In genomic region chr1:46302091-46303037, GRCh38 we compare ENCODE assay signal across 8 cellular contexts. TPM values are rescaled to one million over a fixed set of nuclear protein-coding genes. Genes with fewer than 3 reads are reported as not detected.
DNase-seq lines count a peak whose midpoint lies in the region; ATAC-seq and TF ChIP-seq lines count a peak whose summit lies in the region.

No MANE protein-coding gene starts in this region.

- peaks cover 35% of the 10 kb centered on the region for H3K36me3 Mint-ChIP-seq in activated CD4-positive, alpha-beta T cell treated with anti-CD3 and anti-CD28 coated beads, Interleukin-2, amount 10 ng/mL, durations not matched to agents 24 days and 14 days (ENCODE audit: low read depth)
- peaks cover 57% of the 10 kb centered on the region for H3K36me3 Mint-ChIP-seq in dendritic cell treated with granulocyte-macrophage colony-stimulating factor and Interleukin-4, amounts not matched to agents 40 ng/mL and 50 ng/mL, for 4 days (ENCODE audit: low read depth)

- peaks cover 92% of the 10 kb centered on the region for H3K79me2 ChIP-seq in Loucy (ENCODE audit: insufficient read depth, low read length)

- peaks cover 33% of the 10 kb centered on the region for H3K4me1 Mint-ChIP-seq in activated CD4-positive, alpha-beta T cell treated with anti-CD3 and anti-CD28 coated beads, Interleukin-2, amount 10 ng/mL, durations not matched to agents 24 days and 14 days
- peaks cover 44% of the 10 kb centered on the region for H3K4me1 Mint-ChIP-seq in dendritic cell treated with granulocyte-macrophage colony-stimulating factor and Interleukin-4, amounts not matched to agents 40 ng/mL and 50 ng/mL, for 4 days (ENCODE audit: low read depth)

- no peaks in the 10 kb centered on the region for H3K9me3 Mint-ChIP-seq in activated CD4-positive, alpha-beta T cell treated with anti-CD3 and anti-CD28 coated beads, Interleukin-2, amount 10 ng/mL, durations not matched to agents 24 days and 14 days
- no peaks in the 10 kb centered on the region for H3K9me3 Mint-ChIP-seq in dendritic cell treated with granulocyte-macrophage colony-stimulating factor and Interleukin-4, amounts not matched to agents 40 ng/mL and 50 ng/mL, for 4 days

- TF ChIP-seq CTCF in Loucy (conservative IDR thresholded peaks at IDR 0.05; ENCODE audit: low read length) (peak; percentile 45), liver (IDR thresholded peaks at IDR 0.05; ENCODE audit: low read depth, low read length, missing input control) (no peak)

- H3K27ac ChIP-seq in liver (ENCODE audit: low read depth in 1 of 2, low read length in 2 of 2), result peak overlapping the region; percentile 95 to 96

- H3K9me3 ChIP-seq in Loucy (ENCODE audit: insufficient read depth, low read depth, low read length) (no peaks in the 10 kb centered on the region), liver (ENCODE audit: control insufficient read depth in 4 of 4, low read length in 3 of 4) (no peaks in the 10 kb centered on the region)

- peak overlapping the region; percentile 80 for H2AFZ ChIP-seq in Loucy (ENCODE audit: low read length)

- DNase-seq in ELF-1 (ENCODE audit: low read depth, low spot score) (peak; percentile 69), NCI-H187 treated with DMSO at 0.1 percent for 48 hours (lab: John Stamatoyannopoulos, UW) (no peak)
- DNase-seq in activated CD4-positive, alpha-beta T cell treated with anti-CD3 and anti-CD28 coated beads, Interleukin-2, amount 10 ng/mL, durations not matched to agents 24 days and 14 days, result peak; percentile 88
- peak; percentile 32 to 51 for DNase-seq in stimulated activated CD4-positive, alpha-beta T cell treated with anti-CD3 and anti-CD28 coated beads, Interleukin-4, amount 100 ng/mL, for 4 hours

- peak; percentile 40 for ATAC-seq in GM21529 (IDR thresholded peaks at IDR 0.05; ENCODE audit: unreplicated experiment)

- H3K4me2 ChIP-seq in Loucy (ENCODE audit: low read depth, low read length, poor library complexity, severe bottlenecking), result peak overlapping the region; percentile 93

- H3K27me3 ChIP-seq in Loucy (ENCODE audit: insufficient read depth, low read length, poor library complexity, severe bottlenecking), result peaks cover 4% of the 10 kb centered on the region
- no peaks in the 10 kb centered on the region for H3K27me3 ChIP-seq in liver (ENCODE audit: control insufficient read depth in 4 of 4, insufficient read depth in 4 of 4, low read length in 3 of 4)

- peaks cover 63% of the 10 kb centered on the region for H4K20me1 ChIP-seq in Loucy (ENCODE audit: insufficient read depth, low read length, poor library complexity, severe bottlenecking)

- H3K9me2 ChIP-seq in Loucy (replicated peaks; ENCODE audit: low read depth, low read length), result no peaks in the 10 kb centered on the region

- peak overlapping the region; percentile 98 for H3K27ac Mint-ChIP-seq in activated CD4-positive, alpha-beta T cell treated with anti-CD3 and anti-CD28 coated beads, Interleukin-2, amount 10 ng/mL, durations not matched to agents 24 days and 14 days
- H3K27ac Mint-ChIP-seq in dendritic cell treated with granulocyte-macrophage colony-stimulating factor and Interleukin-4, amounts not matched to agents 40 ng/mL and 50 ng/mL, for 4 days, result peak overlapping the region; percentile 99

- H3K27me3 Mint-ChIP-seq in activated CD4-positive, alpha-beta T cell treated with anti-CD3 and anti-CD28 coated beads, Interleukin-2, amount 10 ng/mL, durations not matched to agents 24 days and 14 days, result no peaks in the 10 kb centered on the region
- H3K27me3 Mint-ChIP-seq in dendritic cell treated with granulocyte-macrophage colony-stimulating factor and Interleukin-4, amounts not matched to agents 40 ng/mL and 50 ng/mL, for 4 days, result no peaks in the 10 kb centered on the region

- H3K4me3 ChIP-seq in Loucy (ENCODE audit: low read length, poor library complexity, severe bottlenecking) (peak overlapping the region; percentile 81), liver (ENCODE audit: low read depth in 1 of 3, low read length in 3 of 3) (peak overlapping the region; percentile 72 to 95 (median 88))

- intact Hi-C loops in activated CD4-positive, alpha-beta T cell treated with anti-CD3 and anti-CD28 coated beads, Interleukin-2, amount 10 ng/mL, durations not matched to agents 24 days and 14 days (cut with micrococcal nuclease), result loop anchor here (1.0 to 2.0 kb wide), 4 partner anchors 38 to 616 kb away; partner anchors contain the start of genes GPBP1L1, NSUN4 and RAD54L
- intact Hi-C loops in dendritic cell treated with granulocyte-macrophage colony-stimulating factor and Interleukin-4, amounts not matched to agents 40 ng/mL and 50 ng/mL, for 4 days (cut with micrococcal nuclease), result loop anchor here (2.0 to 5.0 kb wide), 2 partner anchors 40 to 56 kb away; partner anchors contain the start of genes NSUN4 and RAD54L

- H3F3A ChIP-seq in Loucy (ENCODE audit: low read depth), result no peaks in the 10 kb centered on the region

- under 1% methylated on average over 93 of the region's 93 CpGs for WGBS in liver

- peak overlapping the region; percentile 87 for H3K9ac ChIP-seq in Loucy (ENCODE audit: low read depth, low read length, poor library complexity, severe bottlenecking)
- H3K9ac ChIP-seq in liver (ENCODE audit: low read depth in 1 of 2, low read length in 2 of 2), result peak overlapping the region; percentile 29 to 91

- TF ChIP-seq RAD21 in liver (IDR thresholded peaks at IDR 0.05), result no peak

- H3K36me3 ChIP-seq in Loucy (ENCODE audit: insufficient read depth, low read length), result peaks cover 7% of the 10 kb centered on the region; the same call in 1 of the 2 replicates
- peaks cover under 1 to 8% (median 7%) of the 10 kb centered on the region in 4 donors for H3K36me3 ChIP-seq in liver (ENCODE audit: control insufficient read depth in 4 of 4, insufficient read depth in 3 of 4, low read depth in 1 of 4, low read length in 3 of 4)

- H3K4me1 ChIP-seq in Loucy (ENCODE audit: insufficient read depth, low read length, poor library complexity, severe bottlenecking) (peaks cover 39% of the 10 kb centered on the region), liver (ENCODE audit: control insufficient read depth in 4 of 4, insufficient read depth in 4 of 4, low read length in 3 of 4) (peaks cover 6 to 27% (median 19%) of the 10 kb centered on the region in 4 donors)

- peak overlapping the region; percentile 99 for H3K4me3 Mint-ChIP-seq in activated CD4-positive, alpha-beta T cell treated with anti-CD3 and anti-CD28 coated beads, Interleukin-2, amount 10 ng/mL, durations not matched to agents 24 days and 14 days
- peak overlapping the region; percentile 99 for H3K4me3 Mint-ChIP-seq in dendritic cell treated with granulocyte-macrophage colony-stimulating factor and Interleukin-4, amounts not matched to agents 40 ng/mL and 50 ng/mL, for 4 days

TF ChIP-seq in liver, 16 proteins besides CTCF, POLR2A, EP300 and RAD21:
- TF ChIP-seq JUND (IDR thresholded peaks at IDR 0.05) (no peak), FOXA2 (IDR thresholded peaks at IDR 0.05) (no peak), HNF4A (conservative IDR thresholded peaks at IDR 0.05) (no peak), SP1 (IDR thresholded peaks at IDR 0.05) (no peak), ZBTB33 (IDR thresholded peaks at IDR 0.05) (no peak)

RNA-seq across cellular contexts. Expression of gene LRRC41, which starts 1.1 kb away (rescaled TPM):
- total RNA-seq in activated CD4-positive, alpha-beta T cell treated with anti-CD3 and anti-CD28 coated beads, Interleukin-2, amount 10 ng/mL, durations not matched to agents 24 days and 14 days, result 63.1 and 64.6 TPM in 2 replicates
- 10 to 100 TPM; 30.5 to 58.4 TPM for total RNA-seq in liver
- polyA plus RNA-seq in liver, result 10 to 100 TPM; 22.0 to 25.0 TPM

RNA-seq across cellular contexts. Expression of gene UQCRH, which starts 1.1 kb away (rescaled TPM):
- total RNA-seq in activated CD4-positive, alpha-beta T cell treated with anti-CD3 and anti-CD28 coated beads, Interleukin-2, amount 10 ng/mL, durations not matched to agents 24 days and 14 days, result 283 and 306 TPM in 2 replicates
- 100 to 1,000 TPM; 183 to 220 TPM for total RNA-seq in liver
- 100 to 1,000 TPM; 158 to 220 TPM for polyA plus RNA-seq in liver

RNA-seq across cellular contexts. Expression of gene NSUN4, which starts 38.2 kb away (rescaled TPM):
- total RNA-seq in activated CD4-positive, alpha-beta T cell treated with anti-CD3 and anti-CD28 coated beads, Interleukin-2, amount 10 ng/mL, durations not matched to agents 24 days and 14 days, result 40.4 and 46.5 TPM in 2 replicates
- total RNA-seq in liver, result 10 to 100 TPM; 12.2 to 17.2 TPM
- polyA plus RNA-seq in liver, result 10 to 100 TPM in 1 of 2 donors, 1 to 10 TPM in 1; 7.0 to 11.7 TPM

RNA-seq across cellular contexts. Expression of gene RAD54L, which starts 54.8 kb away (rescaled TPM):
- total RNA-seq in activated CD4-positive, alpha-beta T cell treated with anti-CD3 and anti-CD28 coated beads, Interleukin-2, amount 10 ng/mL, durations not matched to agents 24 days and 14 days, result 55.5 and 59.6 TPM in 2 replicates
- total RNA-seq in liver, result 1 to 10 TPM in 1 of 2 donors, under 1 TPM in 1; 0.08 to 8.8 TPM
- under 1 TPM; 0.35 to 0.68 TPM for polyA plus RNA-seq in liver
